Comparison of ENCODE assay signal across 7 cellular contexts in the genomic region with DNA sequence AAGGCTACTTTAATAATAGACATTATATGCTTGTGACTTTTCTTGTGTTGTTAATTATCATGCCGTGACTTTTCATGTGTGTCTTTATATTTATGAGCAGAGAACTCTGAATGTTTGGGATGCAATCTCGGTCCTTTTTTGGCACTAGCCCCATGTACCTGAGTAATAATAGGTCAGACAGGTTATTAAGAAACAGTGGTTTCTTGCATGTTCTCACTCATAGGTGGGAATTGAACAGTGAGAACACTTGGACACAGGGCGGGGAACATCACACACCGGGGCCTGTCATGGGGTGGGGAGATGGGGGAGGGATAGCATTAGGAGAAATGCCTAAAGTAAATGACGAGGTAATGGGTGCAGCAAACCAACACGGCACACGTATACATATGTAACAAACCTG.
DNase-seq lines count a peak whose midpoint lies in the region; ATAC-seq, FAIRE-seq and TF ChIP-seq lines count a peak whose summit lies in the region.
"Not testable (repeated sequence)": the region's sequence is repeated elsewhere in the genome, so short reads cannot be mapped to it uniquely, and the experiment has no call there.

No MANE protein-coding gene starts in this region.

- TF ChIP-seq POLR2A in K562 (conservative IDR thresholded peaks at IDR 0.05); thyroid gland (IDR thresholded peaks at IDR 0.05); upper lobe of left lung (IDR thresholded peaks at IDR 0.05): not testable (repeated sequence)

- BruUV-seq in K562 (replicated peaks; lab: Mats Ljungman, UMichigan), result not testable (repeated sequence)

- not testable (repeated sequence) for H4K20me1 ChIP-seq in K562 (replicated peaks; ENCODE audit: control insufficient read depth, insufficient read depth, low read length)

- H3K27ac ChIP-seq in VCaP (peak overlapping the region; percentile 32; the same call in 1 of the 2 replicates), left lung (peak overlapping the region; percentile 1 to 6), thyroid gland (peak overlapping the region in 2 of 3 donors; percentile 32 to 34), upper lobe of left lung (peak overlapping the region in 3 of 4 donors; percentile 28 to 62 (median 32))
- H3K27ac ChIP-seq in K562 (ENCODE audit: extremely low read depth, low read depth, low read length); lower lobe of right lung: not testable (repeated sequence)

- H3K4me2 ChIP-seq in K562 (ENCODE audit: insufficient read depth, low read length), result not testable (repeated sequence)

- H3K9me3 ChIP-seq in K562 (replicated peaks; ENCODE audit: control insufficient read depth, insufficient read depth, low read depth, low read length); left lung; lower lobe of right lung; thyroid gland; upper lobe of left lung: not testable (repeated sequence)

- not testable (repeated sequence) for H3K4me3 ChIP-seq in K562; epithelial cell of esophagus (ENCODE audit: low read length); left lung; lower lobe of right lung; thyroid gland (replicated peaks in 1 of 3); upper lobe of left lung

- H2AFZ ChIP-seq in K562 (ENCODE audit: low read depth, low read length), result not testable (repeated sequence)

- not testable (repeated sequence) for H3K9ac ChIP-seq in K562 (ENCODE audit: insufficient read depth in 1 of 2, low read depth in 2 of 2, low read length in 2 of 2)

- H3K9me1 ChIP-seq in K562 (ENCODE audit: control insufficient read depth, insufficient read depth, low read length), result not testable (repeated sequence)

- not testable (repeated sequence) for H3K4me1 ChIP-seq in K562 (replicated peaks in 1 of 2; ENCODE audit: control insufficient read depth in 2 of 2, insufficient read depth in 2 of 2, low read length in 2 of 2)
- H3K4me1 ChIP-seq in left lung (peaks cover 14 to 44% of the 10 kb centered on the region in 2 donors), lower lobe of right lung (peaks cover 68% of the 10 kb centered on the region), thyroid gland (peaks cover 15 to 47% of the 10 kb centered on the region in 2 donors), upper lobe of left lung (peaks cover 36 to 58% (median 52%) of the 10 kb centered on the region in 4 donors)

- peak; percentile 15 for FAIRE-seq in K562 (lab: Jason Lieb, UNC)

- 10% methylated on average over 7 of the region's 7 CpGs for WGBS in K562 (ENCODE audit: insufficient coverage, low coverage, missing lambda C conversion rate)
- WGBS in thyroid gland, 2 donors, result 82 to 83% methylated on average over 7 of the region's 7 CpGs
- 57 to 58% methylated on average over 7 of the region's 7 CpGs for WGBS in upper lobe of left lung, 2 donors

- in situ Hi-C loops in K562 (cut with MboI), result not testable (repeated sequence)

- intact Hi-C loops in K562 (cut with micrococcal nuclease); left lung (cut with DNase I); lower lobe of right lung (cut with DNase I); thyroid gland (cut with DNase I): not testable (repeated sequence)

- not testable (repeated sequence) for DNase-seq in K562 (ENCODE audit: extremely low read depth in 1 of 4, low spot score in 3 of 4); left lung; lower lobe of right lung; thyroid gland; upper lobe of left lung
- peak; percentile 25 for DNase-seq in epithelial cell of esophagus (ENCODE audit: low read depth)

- not testable (repeated sequence) for H3K79me2 ChIP-seq in K562 (ENCODE audit: control insufficient read depth, insufficient read depth, low read length)

- H3K27me3 ChIP-seq in K562 (ENCODE audit: control insufficient read depth in 2 of 2, insufficient read depth in 2 of 2, low read length in 2 of 2), result peaks cover 17 to 22% of the 10 kb centered on the region in 2 experiments; a peak in 4 of 5 replicates
- H3K27me3 ChIP-seq in left lung; lower lobe of right lung (ENCODE audit: low read depth); thyroid gland; upper lobe of left lung: not testable (repeated sequence)

- not testable (repeated sequence) for ATAC-seq in K562; upper lobe of left lung (ENCODE audit: low FRiP score in 2 of 2)
- peak; percentile 7 for ATAC-seq in left lung
- peak; percentile 36 to 67 for ATAC-seq in lower lobe of right lung

- CTCF ChIA-PET in K562 (lab: Yijun Ruan, JAX; ENCODE audit: low intra/inter-chr PET ratio), result interaction anchor here (0.6 kb wide), 1 partner anchor 514 kb away, joined by 4 read pairs; no protein-coding TSS in a partner anchor

- TF ChIP-seq RAD21 in K562 (CRISPR knock-in tag; conservative IDR thresholded peaks at IDR 0.05 in 1 of 2, IDR thresholded peaks at IDR 0.05 in 1 of 2), result not testable (repeated sequence)

- H3K36me3 ChIP-seq in K562 (ENCODE audit: control insufficient read depth, insufficient read depth, low read length); left lung; lower lobe of right lung; thyroid gland; upper lobe of left lung: not testable (repeated sequence)

- not testable (repeated sequence) for TF ChIP-seq CTCF in VCaP (conservative IDR thresholded peaks at IDR 0.05); K562 (IDR thresholded peaks at IDR 0.05 in 2 of 3, conservative IDR thresholded peaks at IDR 0.05 in 1 of 3; ENCODE audit: insufficient read depth in 2 of 3, low read depth in 1 of 3, low read length in 3 of 3); epithelial cell of esophagus (IDR thresholded peaks at IDR 0.05; ENCODE audit: insufficient read depth, low read depth, low read length, missing control alignments); left lung (IDR thresholded peaks at IDR 0.05); lower lobe of right lung (IDR thresholded peaks at IDR 0.05); thyroid gland (IDR thresholded peaks at IDR 0.05); upper lobe of left lung (IDR thresholded peaks at IDR 0.05)

- TF ChIP-seq EP300 in K562 (IDR thresholded peaks at IDR 0.05; ENCODE audit: low read length); upper lobe of left lung (IDR thresholded peaks at IDR 0.05): not testable (repeated sequence)

- POLR2A ChIA-PET in K562 (lab: Yijun Ruan, JAX), result not testable (repeated sequence)
